Comparison of ENCODE assay signal across 1 cellular context in genomic region chr19:55248166-55248675, GRCh38.
TF ChIP-seq lines count a peak whose summit lies in the region.

No MANE protein-coding gene starts in this region.

TF ChIP-seq in K562, 482 proteins besides CTCF, POLR2A, EP300 and RAD21:
- TF ChIP-seq RBM15 (IDR thresholded peaks at IDR 0.05; ENCODE audit: insufficient read depth, low read length) (no peak), POLR2G (IDR thresholded peaks at IDR 0.05; ENCODE audit: low read depth, low read length) (0 out of 2 replicates have a peak, but pooled peaks have one; percentile 0)
TF ChIP-seq in K562: peak in this region for 1.
